In genomic region chrX:150926304-150926703, GRCh38 we compare ENCODE assay signal across 19 cellular contexts. TPM values are rescaled to one million over a fixed set of nuclear protein-coding genes. Genes with fewer than 3 reads are reported as not detected.
DNase-seq lines count a peak whose midpoint lies in the region; ATAC-seq and TF ChIP-seq lines count a peak whose summit lies in the region.
"Had no signal": no experiment of that assay in that cellular context is flagged by ENCODE, and none has a peak within 500 bp of the region (broad histone marks: within the 10 kb centered on the region; RNA-seq: fewer than 3 reads in every experiment).

No MANE protein-coding gene starts in this region.

- H3K27me3 ChIP-seq in SK-N-SH (ENCODE audit: insufficient read depth) = no peaks in the 10 kb centered on the region
- no peaks in the 10 kb centered on the region for H3K27me3 ChIP-seq in PC-3 (ENCODE audit: low read length)
- H3K27me3 ChIP-seq in heart left ventricle = peaks cover 0 to 5% (median 0%) of the 10 kb centered on the region in 9 donors
- H3K27me3 ChIP-seq in esophagus squamous epithelium = no peaks in the 10 kb centered on the region
- H3K27me3 ChIP-seq: SJSA1 had no signal

- no TSS peak for BruUV-seq in PC-3 (replicated peaks; lab: Mats Ljungman, UMichigan)

- no peak for TF ChIP-seq CTCF in SK-N-SH (IDR thresholded peaks at IDR 0.05)
- TF ChIP-seq CTCF in PC-3 (conservative IDR thresholded peaks at IDR 0.05; ENCODE audit: low read depth, low read length) = no peak
- no peak for TF ChIP-seq CTCF in fibroblast of pulmonary artery (IDR thresholded peaks at IDR 0.05; ENCODE audit: low read length, missing control alignments)
- TF ChIP-seq CTCF in heart left ventricle (IDR thresholded peaks at IDR 0.05) = no peak
- no peak for TF ChIP-seq CTCF in esophagus squamous epithelium (IDR thresholded peaks at IDR 0.05)

- no peaks in the 10 kb centered on the region for H3K9me3 ChIP-seq in SK-N-SH
- H3K9me3 ChIP-seq in PC-3 (ENCODE audit: low read length) = no peaks in the 10 kb centered on the region
- H3K9me3 ChIP-seq in heart left ventricle = peaks cover 0 to 4% (median 0%) of the 10 kb centered on the region in 12 donors
- no peaks in the 10 kb centered on the region for H3K9me3 ChIP-seq in esophagus squamous epithelium
- H3K9me3 ChIP-seq: SJSA1 had no signal

- H3F3A ChIP-seq in SK-N-SH (replicated peaks; ENCODE audit: insufficient read depth) (no peaks in the 10 kb centered on the region), PC-3 (ENCODE audit: low read length, unreplicated experiment) (no peaks in the 10 kb centered on the region)

- H3K79me2 ChIP-seq in SK-N-SH (ENCODE audit: insufficient read depth) (no peaks in the 10 kb centered on the region), PC-3 (ENCODE audit: low read length) (no peaks in the 10 kb centered on the region)

- TF ChIP-seq POLR2A in heart left ventricle (IDR thresholded peaks at IDR 0.05) (no peak), esophagus squamous epithelium (IDR thresholded peaks at IDR 0.05) (no peak)

- no peaks in the 10 kb centered on the region for H3K9me2 ChIP-seq in SK-N-SH
- H3K9me2 ChIP-seq in PC-3 (replicated peaks; ENCODE audit: low read length) = no peaks in the 10 kb centered on the region

- intact Hi-C loops in PC-3 (cut with micrococcal nuclease) = no loop called here
- intact Hi-C loops in heart left ventricle (cut with DNase I) = no loop called here
- intact Hi-C loops in esophagus squamous epithelium (cut with DNase I) = no loop called here

- H3K27ac Mint-ChIP-seq in activated T-helper 17 cell treated with anti-CD3 and anti-CD28 coated beads, Interleukin-2, amount 50 U/mL, for 72 hours = no peak overlapping the region

- no peak overlapping the region for H3K4me2 ChIP-seq in SK-N-SH
- H3K4me2 ChIP-seq in PC-3 (ENCODE audit: low read length) = no peak overlapping the region
- H3K4me2 ChIP-seq: KMS-11 had no signal

- TF ChIP-seq EP300 in SK-N-SH (IDR thresholded peaks at IDR 0.05; ENCODE audit: borderline replicate concordance in 1 of 2, low read depth in 1 of 2, low read length in 1 of 2) = no peak

- no peaks in the 10 kb centered on the region for H3K27me3 Mint-ChIP-seq in activated T-helper 17 cell treated with anti-CD3 and anti-CD28 coated beads, Interleukin-2, amount 50 U/mL, for 72 hours

- TF ChIP-seq RAD21 in SK-N-SH (IDR thresholded peaks at IDR 0.05; ENCODE audit: low read length) = no peak

- H3K4me3 ChIP-seq in SK-N-SH (ENCODE audit: low read depth in 2 of 2, low read length in 1 of 2) = no peak overlapping the region
- H3K4me3 ChIP-seq in PC-3 (ENCODE audit: low read length) = no peak overlapping the region
- no peak overlapping the region for H3K4me3 ChIP-seq in fibroblast of pulmonary artery (replicated peaks; ENCODE audit: low read depth, low read length)
- H3K4me3 ChIP-seq in heart left ventricle = no peak overlapping the region
- H3K4me3 ChIP-seq in esophagus squamous epithelium = no peak overlapping the region
- H3K4me3 ChIP-seq: SJSA1 had no signal

- no peaks in the 10 kb centered on the region for H4K20me1 ChIP-seq in SK-N-SH (ENCODE audit: insufficient read depth)
- H4K20me1 ChIP-seq in PC-3 (ENCODE audit: low read length) = no peaks in the 10 kb centered on the region

- ATAC-seq in SK-N-SH treated with all-trans-retinoic acid at 6 μM for 48 hours (peak; percentile 38), PC-3 (no peak), heart left ventricle (no peak), HG02885 (IDR thresholded peaks at IDR 0.05; ENCODE audit: poor library complexity, unreplicated experiment) (no peak)
- ATAC-seq in activated T-helper 17 cell treated with anti-CD3 and anti-CD28 coated beads, Interleukin-2, amount 50 U/mL, for 72 hours (replicated peaks) = no peak
- ATAC-seq: HCT116, HepG2 had no signal

- H3K4me3 Mint-ChIP-seq in activated T-helper 17 cell treated with anti-CD3 and anti-CD28 coated beads, Interleukin-2, amount 50 U/mL, for 72 hours = no peak overlapping the region
- H3K4me3 Mint-ChIP-seq: CD14-positive monocyte had no signal

- POLR2A ChIA-PET in SK-N-SH (lab: Yijun Ruan, JAX) = no interaction called here
- POLR2A ChIA-PET in PC-3 (lab: Charles Lee; ENCODE audit: unreplicated experiment) = interaction anchor here (0.7 kb wide), 1 partner anchor 23 kb away, joined by 5 read pairs; no protein-coding TSS in a partner anchor

- DNase-seq in SK-N-SH (no peak), PC-3 (peak; percentile 7), fibroblast of pulmonary artery (ENCODE audit: low read depth) (peak; percentile 1), heart left ventricle (no peak), esophagus squamous epithelium (lab: John Stamatoyannopoulos, UW) (no peak)
- DNase-seq: COR-L47, NCI-H1436, NCI-H2029, NCI-H2171 treated with DMSO at 0.1 percent for 48 hours, NCI-H774 had no signal

- CTCF ChIA-PET in SK-N-SH (lab: Yijun Ruan, JAX) (no interaction called here), PC-3 (lab: Charles Lee) (no interaction called here)

- H3K9ac ChIP-seq in SK-N-SH = no peak overlapping the region
- H3K9ac ChIP-seq in PC-3 (ENCODE audit: low read length) = no peak overlapping the region
- H3K9ac ChIP-seq: KMS-11 had no signal

- H3K4me1 Mint-ChIP-seq in activated T-helper 17 cell treated with anti-CD3 and anti-CD28 coated beads, Interleukin-2, amount 50 U/mL, for 72 hours = no peaks in the 10 kb centered on the region
- H3K4me1 Mint-ChIP-seq: CD14-positive monocyte had no signal

- H3K9me3 Mint-ChIP-seq in activated T-helper 17 cell treated with anti-CD3 and anti-CD28 coated beads, Interleukin-2, amount 50 U/mL, for 72 hours = no peaks in the 10 kb centered on the region

- H3K4me1 ChIP-seq in SK-N-SH (ENCODE audit: control insufficient read depth in 1 of 2, insufficient read depth in 2 of 2, low read depth in 1 of 2, low read length in 1 of 2) (no peaks in the 10 kb centered on the region), PC-3 (ENCODE audit: insufficient read depth, low read length) (no peaks in the 10 kb centered on the region), heart left ventricle (no peaks in the 10 kb centered on the region), esophagus squamous epithelium (no peaks in the 10 kb centered on the region)
- H3K4me1 ChIP-seq: SJSA1 had no signal

- H3K36me3 Mint-ChIP-seq in activated T-helper 17 cell treated with anti-CD3 and anti-CD28 coated beads, Interleukin-2, amount 50 U/mL, for 72 hours (ENCODE audit: low read depth) = no peaks in the 10 kb centered on the region
- H3K36me3 Mint-ChIP-seq: CD14-positive monocyte had no signal

- WGBS in SK-N-SH (ENCODE audit: low lambda C conversion rate) = 20% methylated on average over 2 of the region's 2 CpGs
- 69 to 87% (median 74%) methylated on average over 2 of the region's 2 CpGs for WGBS in heart left ventricle, 4 donors
- 91 to 92% methylated on average over 2 of the region's 2 CpGs for WGBS in esophagus squamous epithelium, 2 donors

- H3K36me3 ChIP-seq in SK-N-SH (replicated peaks in 1 of 2; ENCODE audit: control insufficient read depth in 1 of 2, insufficient read depth in 2 of 2, low read length in 1 of 2) = no peaks in the 10 kb centered on the region
- no peaks in the 10 kb centered on the region for H3K36me3 ChIP-seq in PC-3 (ENCODE audit: low read depth, low read length)
- H3K36me3 ChIP-seq in heart left ventricle = no peaks in the 10 kb centered on the region
- no peaks in the 10 kb centered on the region for H3K36me3 ChIP-seq in esophagus squamous epithelium
- H3K36me3 ChIP-seq: SJSA1 had no signal

- H3K27ac ChIP-seq in SK-N-SH (ENCODE audit: low read depth in 2 of 2, low read length in 1 of 2) = no peak overlapping the region
- H3K27ac ChIP-seq in PC-3 (ENCODE audit: low read length) = no peak overlapping the region
- no peak overlapping the region for H3K27ac ChIP-seq in heart left ventricle
- no peak overlapping the region for H3K27ac ChIP-seq in esophagus squamous epithelium
- H3K27ac ChIP-seq: 22Rv1, KMS-11, SJSA1 had no signal

- H2AFZ ChIP-seq in SK-N-SH (ENCODE audit: low read depth) (no peak overlapping the region), PC-3 (ENCODE audit: low read length) (no peak overlapping the region)

TF ChIP-seq in SK-N-SH treated with all-trans-retinoic acid at 6 μM for 48 hours, 23 proteins besides CTCF, POLR2A, EP300 and RAD21 (continues in another document):
- TF ChIP-seq ZNF70 (CRISPR knock-in tag; IDR thresholded peaks at IDR 0.05) (no peak), GLIS3 (CRISPR knock-in tag; IDR thresholded peaks at IDR 0.05) (no peak), SNAI2 (CRISPR knock-in tag; IDR thresholded peaks at IDR 0.05) (no peak), CSDC2 (CRISPR knock-in tag; IDR thresholded peaks at IDR 0.05) (no peak), ZNF8 (CRISPR knock-in tag; IDR thresholded peaks at IDR 0.05) (no peak), ZFP3 (CRISPR knock-in tag; IDR thresholded peaks at IDR 0.05) (no peak), BACH2 (CRISPR knock-in tag; IDR thresholded peaks at IDR 0.05; ENCODE audit: borderline replicate concordance) (no peak)

TF ChIP-seq in SK-N-SH, 30 proteins besides CTCF, POLR2A, EP300 and RAD21 (continues in another document):
- no peak for TF ChIP-seq USF2 (IDR thresholded peaks at IDR 0.05; ENCODE audit: borderline replicate concordance, low read depth, low read length)

RNA-seq across cellular contexts. Expression of gene CD99L2, which starts 27.8 kb away (rescaled TPM):
- polyA plus RNA-seq in SK-N-SH (2012; rRNA removed) (57.7 and 62.9 TPM in 2 replicates), heart left ventricle (10 to 100 TPM; 51.9 to 72.9 TPM)
- 43.0 and 51.5 TPM in 2 replicates for polyA plus RNA-seq in SK-N-SH (2012; cell fraction: cytosol; rRNA removed)
- 45.0 and 49.0 TPM in 2 replicates for polyA plus RNA-seq in SK-N-SH (2012; cell fraction: nucleus; rRNA removed)
- total RNA-seq in PC-3 (2014; rRNA removed) (9.4 and 10.9 TPM in 2 replicates), heart left ventricle (100 to 1,000 TPM in 3 of 9 donors, 10 to 100 TPM in 6; 70.8 to 115 (median 94.6) TPM), esophagus squamous epithelium (10 to 100 TPM in 2 of 4 donors, 1 to 10 TPM in 2; 3.8 to 21.9 (median 7.7) TPM)
- total RNA-seq in activated T-helper 17 cell treated with anti-CD3 and anti-CD28 coated beads, Interleukin-2, amount 50 U/mL, for 72 hours = 10 to 100 TPM; 11.6 to 17.6 TPM

RNA-seq across cellular contexts. Expression of gene HMGB3, which starts 56.8 kb away (rescaled TPM):
- 11.3 and 12.2 TPM in 2 replicates for polyA plus RNA-seq in SK-N-SH (2012; rRNA removed)
- polyA plus RNA-seq in SK-N-SH (2012; cell fraction: cytosol; rRNA removed) = 16.5 and 29.0 TPM in 2 replicates
- polyA plus RNA-seq in SK-N-SH (2012; cell fraction: nucleus; rRNA removed) = 3.3 and 5.2 TPM in 2 replicates
- total RNA-seq in PC-3 (2014; rRNA removed) = 57.2 and 95.0 TPM in 2 replicates
- 10 to 100 TPM in 5 of 9 donors, 1 to 10 TPM in 4; 2.6 to 27.8 (median 10.4) TPM for total RNA-seq in heart left ventricle
- 10 to 100 TPM in 1 of 2 donors, 1 to 10 TPM in 1; 5.6 to 14.7 TPM for polyA plus RNA-seq in heart left ventricle
- 10 to 100 TPM in 1 of 4 donors, 1 to 10 TPM in 3; 6.7 to 14.1 (median 8.1) TPM for total RNA-seq in esophagus squamous epithelium
- total RNA-seq in activated T-helper 17 cell treated with anti-CD3 and anti-CD28 coated beads, Interleukin-2, amount 50 U/mL, for 72 hours = 10 to 100 TPM; 14.0 to 33.3 TPM

Comparison
In these comparisons a context has a peak if more than half of its experiments do, and no peak if none do; other contexts are left out.
1. DNase-seq: peak in PC-3 (single experiment) and fibroblast of pulmonary artery (single experiment); none in SK-N-SH (single experiment), heart left ventricle (0 of 5) and esophagus squamous epithelium (single experiment).